Comparison of ENCODE assay signal across 19 cellular contexts in the genomic region with DNA sequence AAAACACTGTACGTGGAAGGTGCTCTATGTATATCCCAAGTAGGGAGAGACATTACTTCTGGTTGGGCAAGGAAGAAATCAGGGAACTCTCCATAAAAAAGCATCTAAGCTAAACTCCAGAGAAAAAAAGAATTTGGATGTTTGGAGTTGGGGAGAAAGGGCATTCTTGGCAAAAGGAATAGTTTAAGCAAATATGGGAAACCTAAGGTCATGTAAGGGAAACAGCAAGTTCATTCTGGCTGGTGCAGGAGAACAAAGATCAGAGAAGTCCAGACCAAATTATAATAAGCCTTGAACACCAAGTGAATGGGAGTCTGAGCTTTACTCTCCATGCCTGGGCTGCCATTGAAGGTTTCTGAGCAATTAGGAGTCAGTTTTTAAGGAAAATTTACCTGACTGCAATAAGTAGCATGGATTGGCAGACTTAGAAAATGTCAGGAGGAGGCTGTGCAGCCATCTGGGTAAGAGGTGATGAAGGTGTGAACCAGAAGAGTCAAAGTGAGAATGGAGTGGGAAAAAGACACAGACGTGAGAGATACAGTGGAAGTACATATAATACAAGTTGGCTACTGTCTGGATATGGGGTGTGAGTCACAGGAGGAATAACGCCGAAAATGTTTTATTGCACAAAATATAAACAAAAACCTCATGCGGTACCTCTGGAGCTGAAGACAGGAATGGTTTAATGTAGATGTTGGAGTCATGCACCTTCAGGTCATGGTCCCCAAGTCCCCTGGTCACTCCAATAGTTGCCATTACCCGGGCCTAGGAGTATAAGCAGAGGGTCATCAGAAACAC.
"Had no signal": no experiment of that assay in that cellular context is flagged by ENCODE, and none has a peak within 500 bp of the region (broad histone marks: within the 10 kb centered on the region; RNA-seq: fewer than 3 reads in every experiment).

No MANE protein-coding gene starts in this region.

- H3K4me3 Mint-ChIP-seq: activated CD8-positive, alpha-beta T cell treated with anti-CD3 and anti-CD28 coated beads for 36 hours; activated naive CD4-positive, alpha-beta T cell treated with anti-CD3 and anti-CD28 coated beads, Interleukin-2, amount 50 U/mL, for 24 hours; activated T-cell treated with anti-CD3 and anti-CD28 coated beads, Interleukin-2, amount 50 U/mL, for 4 hours; naive B cell; T-helper 17 cell; WTC11 had no signal

- H3K36me3 Mint-ChIP-seq: activated naive CD4-positive, alpha-beta T cell treated with anti-CD3 and anti-CD28 coated beads, Interleukin-2, amount 50 U/mL, for 24 hours; naive B cell had no signal

- DNase-seq: activated CD4-positive, alpha-beta T cell treated with anti-CD3 and anti-CD28 coated beads for 4 hours; activated CD8-positive, alpha-beta T cell treated with anti-CD3 and anti-CD28 coated beads for 36 hours; activated effector memory CD4-positive, alpha-beta T cell treated with anti-CD3 and anti-CD28 coated beads, Interleukin-2, amount 50 U/mL, for 16 hours; activated T-cell treated with anti-CD3 and anti-CD28 coated beads, Interleukin-2, amount 50 U/mL, for 4 hours; adrenal gland; caudate nucleus; colonic mucosa; foreskin melanocyte; head of caudate nucleus; left cardiac atrium; naive B cell; pancreas; sigmoid colon; spleen; T-helper 17 cell had no signal

- H3K27me3 ChIP-seq: adrenal gland, colonic mucosa, pancreas, sigmoid colon, spleen had no signal

- H3K9me3 ChIP-seq: adrenal gland, colonic mucosa, pancreas, sigmoid colon, spleen had no signal

- H3K36me3 ChIP-seq: adrenal gland, colonic mucosa, pancreas, sigmoid colon, spleen had no signal

- H3K27me3 Mint-ChIP-seq: activated naive CD4-positive, alpha-beta T cell treated with anti-CD3 and anti-CD28 coated beads, Interleukin-2, amount 50 U/mL, for 24 hours; naive B cell had no signal

- H3K27ac Mint-ChIP-seq: activated CD8-positive, alpha-beta T cell treated with anti-CD3 and anti-CD28 coated beads for 36 hours; activated naive CD4-positive, alpha-beta T cell treated with anti-CD3 and anti-CD28 coated beads, Interleukin-2, amount 50 U/mL, for 24 hours; T-helper 17 cell; WTC11 had no signal

- ATAC-seq: activated CD8-positive, alpha-beta T cell treated with anti-CD3 and anti-CD28 coated beads for 36 hours; activated T-cell treated with anti-CD3 and anti-CD28 coated beads, Interleukin-2, amount 50 U/mL, for 4 hours; esophagus mucosa; left cardiac atrium; pancreas; T-helper 17 cell; WTC11 had no signal

- H3K4me1 ChIP-seq: colonic mucosa, pancreas, spleen had no signal

- H3K4me1 Mint-ChIP-seq: activated naive CD4-positive, alpha-beta T cell treated with anti-CD3 and anti-CD28 coated beads, Interleukin-2, amount 50 U/mL, for 24 hours; naive B cell; T-helper 17 cell had no signal

- H3K4me3 ChIP-seq: adrenal gland, colonic mucosa, lung, pancreas, sigmoid colon, spleen had no signal

- H3K27ac ChIP-seq: adrenal gland, colonic mucosa, pancreas, spleen had no signal

- H3K9me3 Mint-ChIP-seq: activated CD8-positive, alpha-beta T cell treated with anti-CD3 and anti-CD28 coated beads for 36 hours; activated naive CD4-positive, alpha-beta T cell treated with anti-CD3 and anti-CD28 coated beads, Interleukin-2, amount 50 U/mL, for 24 hours; activated T-cell treated with anti-CD3 and anti-CD28 coated beads, Interleukin-2, amount 50 U/mL, for 4 hours; naive B cell had no signal
